In the genomic region with DNA sequence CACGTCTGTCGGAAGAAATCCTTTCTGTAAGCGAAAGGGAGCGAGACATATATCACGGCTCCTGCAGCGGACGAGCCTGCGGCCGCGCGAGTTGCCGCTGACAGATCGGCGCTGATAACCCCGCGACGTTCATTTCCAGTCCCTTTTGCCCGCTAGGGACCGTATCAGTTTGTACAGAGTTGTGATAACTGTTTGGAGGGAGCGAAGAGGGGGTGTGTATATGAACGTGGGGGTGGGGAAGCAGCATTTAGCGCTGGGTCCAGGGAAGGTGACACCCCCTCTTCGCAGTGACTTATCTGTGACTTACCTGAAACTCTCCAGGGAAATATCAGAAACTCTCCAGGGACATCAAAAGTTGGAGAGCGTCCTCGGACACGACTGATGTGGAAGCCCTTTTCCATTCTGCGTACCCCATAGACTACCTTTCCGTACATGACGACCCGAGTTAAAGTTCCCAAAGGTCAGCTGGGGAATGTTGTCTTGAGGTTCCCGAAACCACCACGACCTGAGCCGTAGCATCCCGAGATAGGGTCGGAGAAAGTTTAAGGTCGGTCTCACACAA, we compare ENCODE assay signal across 8 cellular contexts. TPM values are rescaled to one million over a fixed set of nuclear protein-coding genes. Genes with fewer than 3 reads are reported as not detected.
A peak's percentile ranks its signal among the peaks of the same experiment; 100 is the strongest.
DNase-seq lines count a peak whose midpoint lies in the region; ATAC-seq and TF ChIP-seq lines count a peak whose summit lies in the region.

No MANE protein-coding gene starts in this region.

- 2 to 4% (median 3%) methylated on average over 32 to 36 of the region's 36 CpGs for WGBS in stomach, 5 donors

- no peaks in the 10 kb centered on the region for H3K36me3 Mint-ChIP-seq in activated naive CD4-positive, alpha-beta T cell treated with anti-CD3 and anti-CD28 coated beads for 36 hours (ENCODE audit: low read depth)
- H3K36me3 Mint-ChIP-seq in activated CD8-positive, alpha-beta T cell treated with anti-CD3 and anti-CD28 coated beads for 36 hours (ENCODE audit: low read depth) = no peaks in the 10 kb centered on the region

- no peaks in the 10 kb centered on the region for H3K9me3 ChIP-seq in stomach

- H3K27ac ChIP-seq in stomach = peak overlapping the region; percentile 90 to 97 (median 95)

- peaks cover 8 to 100% (median 83%) of the 10 kb centered on the region in 3 donors for H3K27me3 ChIP-seq in stomach

- H3K4me3 ChIP-seq in stomach = peak overlapping the region; percentile 67 to 89 (median 80)

- no peak for TF ChIP-seq POLR2A in stomach (IDR thresholded peaks at IDR 0.05)

- no peaks in the 10 kb centered on the region for H3K9me3 Mint-ChIP-seq in activated naive CD4-positive, alpha-beta T cell treated with anti-CD3 and anti-CD28 coated beads for 36 hours
- no peaks in the 10 kb centered on the region for H3K9me3 Mint-ChIP-seq in activated CD8-positive, alpha-beta T cell treated with anti-CD3 and anti-CD28 coated beads for 36 hours

- no peak for TF ChIP-seq CTCF in activated CD8-positive, alpha-beta T cell treated with anti-CD3 and anti-CD28 coated beads for 36 hours (IDR thresholded peaks at IDR 0.05)
- TF ChIP-seq CTCF in stomach (IDR thresholded peaks at IDR 0.05) = peak in 2 of 7 experiments; percentile 22 to 31

- H3K4me1 Mint-ChIP-seq in activated naive CD4-positive, alpha-beta T cell treated with anti-CD3 and anti-CD28 coated beads for 36 hours (ENCODE audit: low read depth) = peaks cover 23% of the 10 kb centered on the region
- peaks cover 23% of the 10 kb centered on the region for H3K4me1 Mint-ChIP-seq in activated CD8-positive, alpha-beta T cell treated with anti-CD3 and anti-CD28 coated beads for 36 hours (ENCODE audit: low read depth)

- intact Hi-C loops in activated naive CD4-positive, alpha-beta T cell treated with anti-CD3 and anti-CD28 coated beads for 36 hours (cut with micrococcal nuclease) = loop anchor here (2.0 to 5.0 kb wide), 3 partner anchors 179 to 926 kb away; a partner anchor contains a TSS
- intact Hi-C loops in activated CD8-positive, alpha-beta T cell treated with anti-CD3 and anti-CD28 coated beads for 36 hours (cut with micrococcal nuclease) = loop anchor here (5.0 kb wide), 1 partner anchor 394 kb away; no protein-coding TSS in a partner anchor
- intact Hi-C loops in stomach (cut with DNase I; ENCODE audit: low total_unique reads) = no loop called here

- no peak for DNase-seq in activated naive CD4-positive, alpha-beta T cell treated with anti-CD3 and anti-CD28 coated beads for 36 hours
- DNase-seq in activated naive CD4-positive, alpha-beta T cell treated with anti-CD3 and anti-CD28 coated beads, Interleukin-2, amount 50 U/mL, for 16 hours = no peak
- DNase-seq in activated CD8-positive, alpha-beta T cell treated with anti-CD3 and anti-CD28 coated beads for 36 hours = peak; percentile 42
- DNase-seq in hepatic stellate cell (ENCODE audit: low spot score) (peak; percentile 51), stomach (peak; percentile 72), foreskin melanocyte (no peak), mesenteric fat pad (ENCODE audit: low spot score) (no peak)
- DNase-seq in stimulated activated CD4-positive, alpha-beta T cell treated with anti-CD3 and anti-CD28 coated beads, Interleukin-4, amount 100 ng/mL, for 1 hour = no peak

- peaks cover 7 to 20% (median 14%) of the 10 kb centered on the region in 4 donors for H3K36me3 ChIP-seq in stomach

- H3K27me3 Mint-ChIP-seq in activated naive CD4-positive, alpha-beta T cell treated with anti-CD3 and anti-CD28 coated beads for 36 hours (ENCODE audit: low read depth) = peaks cover 71% of the 10 kb centered on the region
- peaks cover 74% of the 10 kb centered on the region for H3K27me3 Mint-ChIP-seq in activated CD8-positive, alpha-beta T cell treated with anti-CD3 and anti-CD28 coated beads for 36 hours

- peaks cover 8 to 57% (median 51%) of the 10 kb centered on the region in 4 donors for H3K4me1 ChIP-seq in stomach

- no peak for ATAC-seq in activated CD8-positive, alpha-beta T cell treated with anti-CD3 and anti-CD28 coated beads for 36 hours

- peak overlapping the region; percentile 39 for H3K4me3 Mint-ChIP-seq in activated naive CD4-positive, alpha-beta T cell treated with anti-CD3 and anti-CD28 coated beads for 36 hours
- peak overlapping the region; percentile 53 for H3K4me3 Mint-ChIP-seq in activated CD8-positive, alpha-beta T cell treated with anti-CD3 and anti-CD28 coated beads for 36 hours

- CTCF ChIA-PET in activated naive CD4-positive, alpha-beta T cell treated with anti-CD3 and anti-CD28 coated beads for 36 hours (lab: Charles Lee) = no interaction called here
- CTCF ChIA-PET in activated CD8-positive, alpha-beta T cell treated with anti-CD3 and anti-CD28 coated beads for 36 hours (lab: Charles Lee) = no interaction called here

- POLR2A ChIA-PET in activated CD8-positive, alpha-beta T cell treated with anti-CD3 and anti-CD28 coated beads for 36 hours (lab: Charles Lee) = no interaction called here

- no peak for TF ChIP-seq EP300 in stomach (IDR thresholded peaks at IDR 0.05)

- H3K27ac Mint-ChIP-seq in activated naive CD4-positive, alpha-beta T cell treated with anti-CD3 and anti-CD28 coated beads for 36 hours = no peak overlapping the region
- no peak overlapping the region for H3K27ac Mint-ChIP-seq in activated CD8-positive, alpha-beta T cell treated with anti-CD3 and anti-CD28 coated beads for 36 hours

RNA-seq across cellular contexts. Expression of a gene that starts 0.9 kb away (rescaled TPM):
- not detected for total RNA-seq in activated naive CD4-positive, alpha-beta T cell treated with anti-CD3 and anti-CD28 coated beads for 36 hours
- total RNA-seq in activated CD8-positive, alpha-beta T cell treated with anti-CD3 and anti-CD28 coated beads for 36 hours = not detected
- total RNA-seq in stomach = 100 to 1,000 TPM in 3 of 5 donors, 10 to 100 TPM in 2; 71.5 to 194 (median 180) TPM
- 10 to 100 TPM; 11.9 to 37.9 (median 31.1) TPM for polyA plus RNA-seq in stomach
- total RNA-seq in mesenteric fat pad = 26.6 TPM

Comparison
In these comparisons a context has a peak if more than half of its experiments do, and no peak if none do; other contexts are left out.
1. DNase-seq: peak in activated CD8-positive, alpha-beta T cell treated with anti-CD3 and anti-CD28 coated beads for 36 hours (single experiment), hepatic stellate cell (single experiment) and stomach (single experiment); none in activated naive CD4-positive, alpha-beta T cell treated with anti-CD3 and anti-CD28 coated beads for 36 hours (single experiment), activated naive CD4-positive, alpha-beta T cell treated with anti-CD3 and anti-CD28 coated beads, Interleukin-2, amount 50 U/mL, for 16 hours (single experiment), stimulated activated CD4-positive, alpha-beta T cell treated with anti-CD3 and anti-CD28 coated beads, Interleukin-4, amount 100 ng/mL, for 1 hour (single experiment), foreskin melanocyte (single experiment) and mesenteric fat pad (single experiment).
2. RNA of a gene that starts 0.9 kb away (total RNA-seq): 71.5 to 194 TPM in stomach and 26.6 TPM in mesenteric fat pad (single experiment); not detected in activated naive CD4-positive, alpha-beta T cell treated with anti-CD3 and anti-CD28 coated beads for 36 hours and not detected in activated CD8-positive, alpha-beta T cell treated with anti-CD3 and anti-CD28 coated beads for 36 hours; every median in the first group is over 10 times any median in the second.